1 cellular context compared by ENCODE assay signal in genomic region chr22:45972091-45972867, GRCh38.
TF ChIP-seq lines count a peak whose summit lies in the region.

No MANE protein-coding gene starts in this region.

TF ChIP-seq in WTC11, 78 proteins besides CTCF, POLR2A, EP300 and RAD21 (continued from another document):
- TF ChIP-seq, protein P1, sequence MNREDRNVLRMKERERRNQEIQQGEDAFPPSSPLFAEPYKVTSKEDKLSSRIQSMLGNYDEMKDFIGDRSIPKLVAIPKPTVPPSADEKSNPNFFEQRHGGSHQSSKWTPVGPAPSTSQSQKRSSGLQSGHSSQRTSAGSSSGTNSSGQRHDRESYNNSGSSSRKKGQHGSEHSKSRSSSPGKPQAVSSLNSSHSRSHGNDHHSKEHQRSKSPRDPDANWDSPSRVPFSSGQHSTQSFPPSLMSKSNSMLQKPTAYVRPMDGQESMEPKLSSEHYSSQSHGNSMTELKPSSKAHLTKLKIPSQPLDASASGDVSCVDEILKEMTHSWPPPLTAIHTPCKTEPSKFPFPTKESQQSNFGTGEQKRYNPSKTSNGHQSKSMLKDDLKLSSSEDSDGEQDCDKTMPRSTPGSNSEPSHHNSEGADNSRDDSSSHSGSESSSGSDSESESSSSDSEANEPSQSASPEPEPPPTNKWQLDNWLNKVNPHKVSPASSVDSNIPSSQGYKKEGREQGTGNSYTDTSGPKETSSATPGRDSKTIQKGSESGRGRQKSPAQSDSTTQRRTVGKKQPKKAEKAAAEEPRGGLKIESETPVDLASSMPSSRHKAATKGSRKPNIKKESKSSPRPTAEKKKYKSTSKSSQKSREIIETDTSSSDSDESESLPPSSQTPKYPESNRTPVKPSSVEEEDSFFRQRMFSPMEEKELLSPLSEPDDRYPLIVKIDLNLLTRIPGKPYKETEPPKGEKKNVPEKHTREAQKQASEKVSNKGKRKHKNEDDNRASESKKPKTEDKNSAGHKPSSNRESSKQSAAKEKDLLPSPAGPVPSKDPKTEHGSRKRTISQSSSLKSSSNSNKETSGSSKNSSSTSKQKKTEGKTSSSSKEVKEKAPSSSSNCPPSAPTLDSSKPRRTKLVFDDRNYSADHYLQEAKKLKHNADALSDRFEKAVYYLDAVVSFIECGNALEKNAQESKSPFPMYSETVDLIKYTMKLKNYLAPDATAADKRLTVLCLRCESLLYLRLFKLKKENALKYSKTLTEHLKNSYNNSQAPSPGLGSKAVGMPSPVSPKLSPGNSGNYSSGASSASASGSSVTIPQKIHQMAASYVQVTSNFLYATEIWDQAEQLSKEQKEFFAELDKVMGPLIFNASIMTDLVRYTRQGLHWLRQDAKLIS (CRISPR knock-in tag; IDR thresholded peaks at IDR 0.05; ENCODE audit: borderline replicate concordance) = no peak
- TF ChIP-seq HMGA2 (CRISPR knock-in tag; IDR thresholded peaks at IDR 0.05) (no peak), ZNF232 (CRISPR knock-in tag; IDR thresholded peaks at IDR 0.05) (no peak), GRHL2 (CRISPR knock-in tag; IDR thresholded peaks at IDR 0.05; ENCODE audit: insufficient replicate concordance, severe bottlenecking) (no peak), KAT7 (CRISPR knock-in tag; IDR thresholded peaks at IDR 0.05; ENCODE audit: borderline replicate concordance) (no peak), JUN (CRISPR knock-in tag; IDR thresholded peaks at IDR 0.05) (no peak), ZNF512 (CRISPR knock-in tag; IDR thresholded peaks at IDR 0.05; ENCODE audit: borderline replicate concordance) (no peak), TEAD4 (CRISPR knock-in tag; IDR thresholded peaks at IDR 0.05) (no peak), ATF1 (CRISPR knock-in tag; IDR thresholded peaks at IDR 0.05) (no peak), ZNF416 (CRISPR knock-in tag; IDR thresholded peaks at IDR 0.05) (no peak), CDX4 (CRISPR knock-in tag; IDR thresholded peaks at IDR 0.05; ENCODE audit: borderline replicate concordance) (no peak)
- TF ChIP-seq, protein P2, sequence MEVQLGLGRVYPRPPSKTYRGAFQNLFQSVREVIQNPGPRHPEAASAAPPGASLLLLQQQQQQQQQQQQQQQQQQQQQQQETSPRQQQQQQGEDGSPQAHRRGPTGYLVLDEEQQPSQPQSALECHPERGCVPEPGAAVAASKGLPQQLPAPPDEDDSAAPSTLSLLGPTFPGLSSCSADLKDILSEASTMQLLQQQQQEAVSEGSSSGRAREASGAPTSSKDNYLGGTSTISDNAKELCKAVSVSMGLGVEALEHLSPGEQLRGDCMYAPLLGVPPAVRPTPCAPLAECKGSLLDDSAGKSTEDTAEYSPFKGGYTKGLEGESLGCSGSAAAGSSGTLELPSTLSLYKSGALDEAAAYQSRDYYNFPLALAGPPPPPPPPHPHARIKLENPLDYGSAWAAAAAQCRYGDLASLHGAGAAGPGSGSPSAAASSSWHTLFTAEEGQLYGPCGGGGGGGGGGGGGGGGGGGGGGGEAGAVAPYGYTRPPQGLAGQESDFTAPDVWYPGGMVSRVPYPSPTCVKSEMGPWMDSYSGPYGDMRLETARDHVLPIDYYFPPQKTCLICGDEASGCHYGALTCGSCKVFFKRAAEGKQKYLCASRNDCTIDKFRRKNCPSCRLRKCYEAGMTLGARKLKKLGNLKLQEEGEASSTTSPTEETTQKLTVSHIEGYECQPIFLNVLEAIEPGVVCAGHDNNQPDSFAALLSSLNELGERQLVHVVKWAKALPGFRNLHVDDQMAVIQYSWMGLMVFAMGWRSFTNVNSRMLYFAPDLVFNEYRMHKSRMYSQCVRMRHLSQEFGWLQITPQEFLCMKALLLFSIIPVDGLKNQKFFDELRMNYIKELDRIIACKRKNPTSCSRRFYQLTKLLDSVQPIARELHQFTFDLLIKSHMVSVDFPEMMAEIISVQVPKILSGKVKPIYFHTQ (CRISPR knock-in tag; IDR thresholded peaks at IDR 0.05) = no peak
